ENCODE assay signal across 8 cellular contexts in genomic region chr12:45543887-45544286, GRCh38.
DNase-seq lines count a peak whose midpoint lies in the region; ATAC-seq and TF ChIP-seq lines count a peak whose summit lies in the region.

No MANE protein-coding gene starts in this region.

- H3K27me3 ChIP-seq in CD4-positive, alpha-beta T cell (ENCODE audit: control insufficient read depth, insufficient read depth, low read length), result no peaks in the 10 kb centered on the region
- H3K27me3 ChIP-seq in endodermal cell (ENCODE audit: control insufficient read depth, insufficient read depth, low read length, poor library complexity, severe bottlenecking), result peaks cover 47% of the 10 kb centered on the region

- no peak overlapping the region for H3K27ac Mint-ChIP-seq in CD4-positive, alpha-beta T cell
- H3K27ac Mint-ChIP-seq in WTC11 (no peak overlapping the region), endodermal cell (no peak overlapping the region)
- no peak overlapping the region for H3K27ac Mint-ChIP-seq in stimulated activated naive CD8-positive, alpha-beta T cell treated with anti-CD3 and anti-CD28 coated beads, Interleukin-15, amount 100 ng/mL, for 72 hours

- H3K4me3 Mint-ChIP-seq in CD4-positive, alpha-beta T cell, result no peak overlapping the region
- no peak overlapping the region for H3K4me3 Mint-ChIP-seq in WTC11
- H3K4me3 Mint-ChIP-seq in endodermal cell, result no peak overlapping the region
- H3K4me3 Mint-ChIP-seq in stimulated activated naive CD8-positive, alpha-beta T cell treated with anti-CD3 and anti-CD28 coated beads, Interleukin-15, amount 100 ng/mL, for 72 hours, result no peak overlapping the region

- no peaks in the 10 kb centered on the region for H3K9me3 ChIP-seq in CD4-positive, alpha-beta T cell (ENCODE audit: control insufficient read depth, low read length)
- no peaks in the 10 kb centered on the region for H3K9me3 ChIP-seq in endodermal cell (ENCODE audit: control insufficient read depth, low read length)

- no peaks in the 10 kb centered on the region for H3K36me3 Mint-ChIP-seq in CD4-positive, alpha-beta T cell (ENCODE audit: low read depth)
- H3K36me3 Mint-ChIP-seq in WTC11 (no peaks in the 10 kb centered on the region), endodermal cell (ENCODE audit: low read depth) (no peaks in the 10 kb centered on the region)

- CTCF ChIA-PET in CD4-positive, alpha-beta T cell (lab: Charles Lee), result interaction anchor here (0.5 to 2.0 kb wide), 14 partner anchors 10 to 296 kb away, joined by 3 to 27 read pairs (median 4); no protein-coding TSS in a partner anchor
- CTCF ChIA-PET in WTC11 (lab: Charles Lee), result interaction anchor here (0.6 to 2.2 kb wide), 43 partner anchors 9 to 494 kb away, joined by 3 to 37 read pairs (median 4); partner anchors contain the start of genes ANO6 and ARID2

- no peaks in the 10 kb centered on the region for H3K9me3 Mint-ChIP-seq in CD4-positive, alpha-beta T cell
- H3K9me3 Mint-ChIP-seq in WTC11 (0 out of 2 replicates have a peak, but pooled peaks cover 3% of the 10 kb centered on the region), endodermal cell (peaks cover 3% of the 10 kb centered on the region)
- no peaks in the 10 kb centered on the region for H3K9me3 Mint-ChIP-seq in stimulated activated naive CD8-positive, alpha-beta T cell treated with anti-CD3 and anti-CD28 coated beads, Interleukin-15, amount 100 ng/mL, for 72 hours

- H3K4me1 ChIP-seq in endodermal cell (ENCODE audit: control insufficient read depth, insufficient read depth, low read length), result peaks cover 9% of the 10 kb centered on the region

- WGBS in endodermal cell (ENCODE audit: insufficient coverage in 1 of 2, insufficient read length in 1 of 2), 2 experiments, result 10 to 14% methylated on average over 2 of the region's 2 CpGs

- no peak overlapping the region for H3K27ac ChIP-seq in CD4-positive, alpha-beta T cell (ENCODE audit: low read depth, low read length)
- no peak overlapping the region for H3K27ac ChIP-seq in endodermal cell (ENCODE audit: low read depth, low read length)

- POLR2A ChIA-PET in CD4-positive, alpha-beta T cell (lab: Charles Lee), result interaction anchor here (0.8 to 2.1 kb wide), 4 partner anchors 12 to 203 kb away, joined by 3 to 31 read pairs (median 6); partner anchors contain the start of gene ARID2
- POLR2A ChIA-PET in WTC11 (lab: Charles Lee), result no interaction called here

- ATAC-seq in CD4-positive, alpha-beta T cell (ENCODE audit: poor library complexity), result peak; percentile 87
- ATAC-seq in GM18868 (IDR thresholded peaks at IDR 0.05; ENCODE audit: unreplicated experiment) (peak; percentile 93), HG03066 (IDR thresholded peaks at IDR 0.05; ENCODE audit: low read depth, unreplicated experiment) (peak; percentile 96), WTC11 (peak; percentile 88)
- peak; percentile 97 for ATAC-seq in stimulated activated naive CD8-positive, alpha-beta T cell treated with anti-CD3 and anti-CD28 coated beads, Interleukin-15, amount 100 ng/mL, for 72 hours

- intact Hi-C loops in CD4-positive, alpha-beta T cell (cut with DNase I, micrococcal nuclease), result loop anchor here (2.0 to 10.0 kb wide), 4 partner anchors 181 to 463 kb away; no protein-coding TSS in a partner anchor

- H3K9ac ChIP-seq in endodermal cell (ENCODE audit: extremely low read depth, low read length, poor library complexity, severe bottlenecking), result no peak overlapping the region

- no peaks in the 10 kb centered on the region for H3K27me3 Mint-ChIP-seq in CD4-positive, alpha-beta T cell
- H3K27me3 Mint-ChIP-seq in WTC11 (ENCODE audit: low read depth) (no peaks in the 10 kb centered on the region), endodermal cell (ENCODE audit: insufficient read depth) (peaks cover 57% of the 10 kb centered on the region)
- peaks cover 6% of the 10 kb centered on the region for H3K27me3 Mint-ChIP-seq in stimulated activated naive CD8-positive, alpha-beta T cell treated with anti-CD3 and anti-CD28 coated beads, Interleukin-15, amount 100 ng/mL, for 72 hours

- peak; percentile 83 for TF ChIP-seq CTCF in CD4-positive, alpha-beta T cell (IDR thresholded peaks at IDR 0.05)
- peak; percentile 44 for TF ChIP-seq CTCF in WTC11 (IDR thresholded peaks at IDR 0.05)
- TF ChIP-seq CTCF in endodermal cell (conservative IDR thresholded peaks at IDR 0.05), result peak; percentile 88

- no peaks in the 10 kb centered on the region for H3K4me1 Mint-ChIP-seq in CD4-positive, alpha-beta T cell (ENCODE audit: low read depth)
- H3K4me1 Mint-ChIP-seq in WTC11 (no peaks in the 10 kb centered on the region), endodermal cell (peaks cover 16% of the 10 kb centered on the region)
- H3K4me1 Mint-ChIP-seq in stimulated activated naive CD8-positive, alpha-beta T cell treated with anti-CD3 and anti-CD28 coated beads, Interleukin-15, amount 100 ng/mL, for 72 hours, result peaks cover 11% of the 10 kb centered on the region

- H3K36me3 ChIP-seq in endodermal cell (ENCODE audit: control insufficient read depth, insufficient read depth, low read length), result no peaks in the 10 kb centered on the region

- no peak overlapping the region for H3K4me3 ChIP-seq in endodermal cell (ENCODE audit: low read length)

- DNase-seq in CD4-positive, alpha-beta T cell, result peak in 8 of 10 experiments; percentile 3 to 29 (median 15)
- DNase-seq in NCI-H2196 (lab: John Stamatoyannopoulos, UW; ENCODE audit: unreplicated experiment) (peak; percentile 73), WTC11 (ENCODE audit: low spot score) (peak; percentile 48), endodermal cell (peak; percentile 84), midbrain (lab: John Stamatoyannopoulos, UW) (peak; percentile 64)
- DNase-seq in stimulated activated naive CD8-positive, alpha-beta T cell treated with anti-CD3 and anti-CD28 coated beads, Interleukin-15, amount 100 ng/mL, for 72 hours, result peak; percentile 49 to 69

TF ChIP-seq in WTC11, 78 proteins besides CTCF, POLR2A, EP300 and RAD21:
- TF ChIP-seq SOX15 (CRISPR knock-in tag; IDR thresholded peaks at IDR 0.05) (no peak), RELA (CRISPR knock-in tag; IDR thresholded peaks at IDR 0.05; ENCODE audit: borderline replicate concordance) (no peak), ERG (CRISPR knock-in tag; IDR thresholded peaks at IDR 0.05) (no peak), ATF1 (CRISPR knock-in tag; IDR thresholded peaks at IDR 0.05) (no peak), MYBL2 (CRISPR knock-in tag; IDR thresholded peaks at IDR 0.05) (no peak), EMX1 (CRISPR knock-in tag; IDR thresholded peaks at IDR 0.05) (no peak)

Comparison
In these comparisons a context has a peak if more than half of its experiments do, and no peak if none do; other contexts are left out.
1. DNase-seq: peak in every context shown above with its lines; median percentile 84 in endodermal cell; 73 in NCI-H2196; 64 in midbrain; 59 in stimulated activated naive CD8-positive, alpha-beta T cell treated with anti-CD3 and anti-CD28 coated beads, Interleukin-15, amount 100 ng/mL, for 72 hours; 48 in WTC11; 15 in CD4-positive, alpha-beta T cell.